8 cellular contexts compared by ENCODE assay signal in the genomic region with DNA sequence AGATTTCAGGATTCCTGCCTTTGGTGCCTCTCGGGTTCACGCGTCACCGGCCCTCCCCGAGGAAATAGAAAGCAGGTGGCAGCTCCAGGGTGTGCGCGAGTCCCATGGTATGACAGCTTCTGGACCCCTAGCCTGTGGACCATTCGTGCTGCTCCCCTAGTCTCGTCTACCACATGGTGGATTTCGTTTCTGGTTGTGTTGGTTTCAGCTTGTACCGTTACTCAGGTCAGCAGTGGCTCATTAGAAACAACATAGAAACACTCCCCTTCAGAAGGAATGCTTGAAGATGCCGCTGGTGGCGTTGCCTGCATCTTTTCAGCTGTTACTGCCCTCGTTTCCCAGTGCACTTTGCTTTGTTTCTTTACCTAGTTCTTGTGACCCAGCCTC. TPM values are rescaled to one million over a fixed set of nuclear protein-coding genes. Genes with fewer than 3 reads are reported as not detected.
DNase-seq lines count a peak whose midpoint lies in the region; ATAC-seq, FAIRE-seq and TF ChIP-seq lines count a peak whose summit lies in the region.

No MANE protein-coding gene starts in this region.

- peaks cover 12 to 13% of the 10 kb centered on the region in 2 donors for H3K4me1 ChIP-seq in kidney (ENCODE audit: control insufficient read depth in 1 of 2, insufficient read depth in 1 of 2, low read depth in 1 of 2, low read length in 2 of 2)

- no peaks in the 10 kb centered on the region for H3K9me3 Mint-ChIP-seq in MCF 10A (ENCODE audit: unreplicated experiment)
- H3K9me3 Mint-ChIP-seq in stimulated activated memory B cell treated with anti-CD40 and anti-IgM and Interleukin-4, amounts not matched to agents 10 μg/mL and 1 μg/mL and 100 μg/mL, for 72 hours, result no peaks in the 10 kb centered on the region

- peaks cover 11% of the 10 kb centered on the region for H3K4me1 Mint-ChIP-seq in MCF 10A (ENCODE audit: insufficient read depth, unreplicated experiment)
- peaks cover 32% of the 10 kb centered on the region for H3K4me1 Mint-ChIP-seq in stimulated activated memory B cell treated with anti-CD40 and anti-IgM and Interleukin-4, amounts not matched to agents 10 μg/mL and 1 μg/mL and 100 μg/mL, for 72 hours

- CTCF ChIA-PET in MCF 10A (lab: Yijun Ruan, JAX), result interaction anchor here (0.9 to 1.9 kb wide), 3 partner anchors 8 to 47 kb away, joined by 3 to 4 read pairs (median 4); a partner anchor contains a TSS

- H3K27ac Mint-ChIP-seq in MCF 10A (ENCODE audit: low read depth, unreplicated experiment), result peak overlapping the region; percentile 97
- peak overlapping the region; percentile 97 for H3K27ac Mint-ChIP-seq in stimulated activated memory B cell treated with anti-CD40 and anti-IgM and Interleukin-4, amounts not matched to agents 10 μg/mL and 1 μg/mL and 100 μg/mL, for 72 hours

- POLR2A ChIA-PET in MCF 10A (lab: Yijun Ruan, JAX), result interaction anchor here (0.7 to 4.9 kb wide), 13 partner anchors 9 to 1570 kb away, joined by 3 to 64 read pairs (median 8); a partner anchor contains a TSS

- peak overlapping the region; percentile 86 to 94 for H3K9ac ChIP-seq in kidney (ENCODE audit: low read length in 2 of 2)

- H3K4me3 ChIP-seq in kidney (ENCODE audit: low read length in 2 of 2), result peak overlapping the region; percentile 84 to 91

- peak; percentile 49 for ATAC-seq in HG02870 (IDR thresholded peaks at IDR 0.05; ENCODE audit: unreplicated experiment)
- ATAC-seq in stimulated activated memory B cell treated with anti-CD40 and anti-IgM and Interleukin-4, amounts not matched to agents 10 μg/mL and 1 μg/mL and 100 μg/mL, for 72 hours, result peak; percentile 62

- BruUV-seq in MCF 10A (replicated peaks; lab: Mats Ljungman, UMichigan), result no TSS peak

- DNase-seq in AG20443 (ENCODE audit: low spot score), result peak; percentile 45
- peak; percentile 4 for DNase-seq in GM18507 (ENCODE audit: extremely low spot score, insufficient read length, low read depth)
- DNase-seq in NCI-H2227 treated with DMSO at 0.1 percent for 48 hours (lab: John Stamatoyannopoulos, UW), result peak; percentile 20
- peak; percentile 36 for DNase-seq in MCF 10A (ENCODE audit: unreplicated experiment)
- no peak for DNase-seq in kidney
- DNase-seq in DMS153 treated with DMSO at 0.1 percent for 48 hours (lab: John Stamatoyannopoulos, UW; ENCODE audit: unreplicated experiment), result no peak

- peaks cover 6% of the 10 kb centered on the region for H3K36me3 Mint-ChIP-seq in MCF 10A (ENCODE audit: insufficient read depth, unreplicated experiment)
- no peaks in the 10 kb centered on the region for H3K36me3 Mint-ChIP-seq in stimulated activated memory B cell treated with anti-CD40 and anti-IgM and Interleukin-4, amounts not matched to agents 10 μg/mL and 1 μg/mL and 100 μg/mL, for 72 hours

- no peaks in the 10 kb centered on the region for H3K27me3 Mint-ChIP-seq in MCF 10A (ENCODE audit: insufficient read depth, unreplicated experiment)
- no peaks in the 10 kb centered on the region for H3K27me3 Mint-ChIP-seq in stimulated activated memory B cell treated with anti-CD40 and anti-IgM and Interleukin-4, amounts not matched to agents 10 μg/mL and 1 μg/mL and 100 μg/mL, for 72 hours

- H3K27ac ChIP-seq in kidney (ENCODE audit: low read depth in 2 of 2, low read length in 2 of 2), result peak overlapping the region; percentile 87 to 92

- TF ChIP-seq CTCF in MCF 10A (IDR thresholded peaks at IDR 0.05; ENCODE audit: unreplicated experiment), result no peak
- no peak for TF ChIP-seq CTCF in kidney (IDR thresholded peaks at IDR 0.05; ENCODE audit: borderline replicate concordance, extremely low read depth, insufficient read depth)

- H3K4me3 Mint-ChIP-seq in MCF 10A (ENCODE audit: unreplicated experiment), result peak overlapping the region; percentile 98
- H3K4me3 Mint-ChIP-seq in stimulated activated memory B cell treated with anti-CD40 and anti-IgM and Interleukin-4, amounts not matched to agents 10 μg/mL and 1 μg/mL and 100 μg/mL, for 72 hours, result peak overlapping the region; percentile 97

- H3K36me3 ChIP-seq in kidney (ENCODE audit: control insufficient read depth in 1 of 2, insufficient read depth in 2 of 2, low read length in 2 of 2), result no peaks in the 10 kb centered on the region

- FAIRE-seq in GM18507 (lab: Jason Lieb, UNC), result peak; percentile 81
- FAIRE-seq in kidney (lab: Jason Lieb, UNC), result no peak

- intact Hi-C loops in MCF 10A (cut with micrococcal nuclease) (no loop called here), kidney (cut with DNase I) (no loop called here)

- H3K9me3 ChIP-seq in kidney (ENCODE audit: control insufficient read depth in 1 of 2, low read length in 2 of 2), result no peaks in the 10 kb centered on the region

RNA-seq across cellular contexts. Expression of a gene that starts 0.7 kb away (rescaled TPM):
- total RNA-seq in MCF 10A (2022) (92.7 and 94.5 TPM in 2 replicates), kidney (76.5 TPM)
- polyA plus RNA-seq in kidney (ENCODE audit: insufficient read depth, low read depth, low replicate concordance), result 26.2 TPM

RNA-seq across cellular contexts. Expression of a gene that starts 47.6 kb away (rescaled TPM):
- total RNA-seq in MCF 10A (2022) (100 and 128 TPM in 2 replicates), kidney (89.0 TPM)
- polyA plus RNA-seq in kidney (ENCODE audit: insufficient read depth, low read depth, low replicate concordance), result 48.5 TPM

Comparison
In these comparisons a context has a peak if more than half of its experiments do, and no peak if none do; other contexts are left out.
1. DNase-seq: peak in AG20443 (single experiment), GM18507 (single experiment), NCI-H2227 treated with DMSO at 0.1 percent for 48 hours (single experiment) and MCF 10A (single experiment); none in kidney (single experiment) and DMS153 treated with DMSO at 0.1 percent for 48 hours (single experiment).